In the genomic region with DNA sequence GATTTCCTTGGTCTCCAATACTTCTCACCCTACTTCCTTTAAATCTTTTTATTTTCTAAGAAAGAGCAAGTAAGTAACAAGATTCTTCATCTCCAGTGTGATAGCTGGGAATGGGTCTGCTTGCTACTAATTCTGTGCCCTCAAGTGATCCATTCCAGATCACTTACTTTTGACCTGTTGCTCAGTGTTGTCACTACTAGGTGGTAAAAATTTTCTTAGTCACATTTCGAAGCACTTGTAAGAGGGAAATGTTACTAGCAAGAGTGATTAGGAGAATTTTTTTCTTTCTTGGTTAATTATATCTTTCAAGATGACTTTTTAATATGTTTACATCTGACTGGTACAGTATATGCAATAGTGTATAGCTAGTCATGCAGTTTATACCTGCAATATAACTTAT, we compare ENCODE assay signal across 1 cellular context.
TF ChIP-seq lines count a peak whose summit lies in the region.

No MANE protein-coding gene starts in this region.

TF ChIP-seq in H1, 55 proteins besides CTCF, POLR2A, EP300 and RAD21:
- TF ChIP-seq EGR1 (IDR thresholded peaks at IDR 0.05; ENCODE audit: borderline replicate concordance, low read depth, low read length), result no peak
- no peak for TF ChIP-seq FOSL1 (IDR thresholded peaks at IDR 0.05; ENCODE audit: insufficient read depth, low read depth, low read length)
- no peak for TF ChIP-seq CBX8 (IDR thresholded peaks at IDR 0.05; ENCODE audit: borderline replicate concordance, low read depth, low read length)
- no peak for TF ChIP-seq BRCA1 (IDR thresholded peaks at IDR 0.05; ENCODE audit: low read depth, low read length)
- TF ChIP-seq CREB1 (IDR thresholded peaks at IDR 0.05), result no peak
- no peak for TF ChIP-seq POU5F1 (IDR thresholded peaks at IDR 0.05; ENCODE audit: low read depth, low read length)
- no peak for TF ChIP-seq EZH2 (IDR thresholded peaks at IDR 0.05; ENCODE audit: low read depth, low read length, severe bottlenecking)
- TF ChIP-seq NANOG (IDR thresholded peaks at IDR 0.05; ENCODE audit: insufficient read depth, low read depth, low read length, poor library complexity, severe bottlenecking), result no peak
- TF ChIP-seq ATF3 (IDR thresholded peaks at IDR 0.05; ENCODE audit: insufficient read depth, low read depth, low read length), result no peak
- no peak for TF ChIP-seq JUN (IDR thresholded peaks at IDR 0.05; ENCODE audit: low read depth, low read length)
- TF ChIP-seq TEAD4 (IDR thresholded peaks at IDR 0.05; ENCODE audit: low read depth, low read length), result no peak
- no peak for TF ChIP-seq KDM1A (IDR thresholded peaks at IDR 0.05; ENCODE audit: borderline replicate concordance, low read length)
- no peak for TF ChIP-seq SP1 (IDR thresholded peaks at IDR 0.05; ENCODE audit: low read depth, low read length)
- no peak for TF ChIP-seq KDM4A (IDR thresholded peaks at IDR 0.05; ENCODE audit: low read depth, low read length, severe bottlenecking)
- TF ChIP-seq YY1 (IDR thresholded peaks at IDR 0.05; ENCODE audit: low read depth, low read length), result no peak
- TF ChIP-seq MAFK (IDR thresholded peaks at IDR 0.05; ENCODE audit: low read depth, low read length), result no peak
TF ChIP-seq in H1: peak in this region for 0.
